Comparison of ENCODE assay signal across 1 cellular context in the genomic region with DNA sequence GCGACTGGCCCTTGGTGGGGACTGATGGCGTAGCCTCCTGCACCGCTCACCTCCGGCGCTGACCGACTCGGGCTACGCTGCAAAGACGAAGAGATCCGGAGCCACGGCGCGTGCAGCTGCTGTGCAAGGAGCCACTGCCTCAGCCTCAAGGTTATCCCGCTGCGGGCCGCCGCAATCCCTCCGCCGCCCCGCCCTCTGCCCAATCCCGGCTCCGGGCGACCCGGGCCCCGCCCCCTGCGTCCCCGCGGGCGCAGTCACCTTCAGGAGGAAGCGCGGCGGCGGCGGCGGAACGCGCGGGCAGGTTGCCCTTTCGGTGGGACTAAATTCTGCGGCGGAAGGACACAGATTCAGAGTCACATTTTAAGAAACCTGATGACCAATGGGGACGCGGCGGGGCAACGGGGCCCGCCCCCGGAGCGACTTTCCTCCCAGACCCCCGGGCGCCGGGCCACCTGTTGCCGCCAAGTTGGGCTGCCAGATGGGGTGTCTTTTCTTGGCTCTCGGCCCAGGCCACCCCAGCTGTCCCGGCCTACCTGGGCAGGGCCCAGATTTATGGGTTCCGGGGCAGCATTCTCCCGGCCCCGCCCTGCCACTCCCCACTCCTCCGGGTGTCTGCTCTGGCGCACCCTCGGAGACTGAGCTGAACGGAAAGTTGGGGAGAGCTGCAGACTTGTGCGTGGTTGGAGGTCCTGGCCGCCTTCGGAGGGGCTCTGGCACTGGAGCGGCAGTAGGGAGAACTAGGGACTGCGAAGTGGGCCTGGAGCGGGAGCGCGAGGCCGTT.
A peak's percentile ranks its signal among the peaks of the same experiment; 100 is the strongest.
TF ChIP-seq lines count a peak whose summit lies in the region.

A gene (minus strand): TSS at position 125 of the 781 bp plus-strand sequence. CDS start 12,093 bp downstream, outside the sequence.

TF ChIP-seq in K562, 482 proteins besides CTCF, POLR2A, EP300 and RAD21 (continued from another document and continues in another):
- TF ChIP-seq, protein P1, sequence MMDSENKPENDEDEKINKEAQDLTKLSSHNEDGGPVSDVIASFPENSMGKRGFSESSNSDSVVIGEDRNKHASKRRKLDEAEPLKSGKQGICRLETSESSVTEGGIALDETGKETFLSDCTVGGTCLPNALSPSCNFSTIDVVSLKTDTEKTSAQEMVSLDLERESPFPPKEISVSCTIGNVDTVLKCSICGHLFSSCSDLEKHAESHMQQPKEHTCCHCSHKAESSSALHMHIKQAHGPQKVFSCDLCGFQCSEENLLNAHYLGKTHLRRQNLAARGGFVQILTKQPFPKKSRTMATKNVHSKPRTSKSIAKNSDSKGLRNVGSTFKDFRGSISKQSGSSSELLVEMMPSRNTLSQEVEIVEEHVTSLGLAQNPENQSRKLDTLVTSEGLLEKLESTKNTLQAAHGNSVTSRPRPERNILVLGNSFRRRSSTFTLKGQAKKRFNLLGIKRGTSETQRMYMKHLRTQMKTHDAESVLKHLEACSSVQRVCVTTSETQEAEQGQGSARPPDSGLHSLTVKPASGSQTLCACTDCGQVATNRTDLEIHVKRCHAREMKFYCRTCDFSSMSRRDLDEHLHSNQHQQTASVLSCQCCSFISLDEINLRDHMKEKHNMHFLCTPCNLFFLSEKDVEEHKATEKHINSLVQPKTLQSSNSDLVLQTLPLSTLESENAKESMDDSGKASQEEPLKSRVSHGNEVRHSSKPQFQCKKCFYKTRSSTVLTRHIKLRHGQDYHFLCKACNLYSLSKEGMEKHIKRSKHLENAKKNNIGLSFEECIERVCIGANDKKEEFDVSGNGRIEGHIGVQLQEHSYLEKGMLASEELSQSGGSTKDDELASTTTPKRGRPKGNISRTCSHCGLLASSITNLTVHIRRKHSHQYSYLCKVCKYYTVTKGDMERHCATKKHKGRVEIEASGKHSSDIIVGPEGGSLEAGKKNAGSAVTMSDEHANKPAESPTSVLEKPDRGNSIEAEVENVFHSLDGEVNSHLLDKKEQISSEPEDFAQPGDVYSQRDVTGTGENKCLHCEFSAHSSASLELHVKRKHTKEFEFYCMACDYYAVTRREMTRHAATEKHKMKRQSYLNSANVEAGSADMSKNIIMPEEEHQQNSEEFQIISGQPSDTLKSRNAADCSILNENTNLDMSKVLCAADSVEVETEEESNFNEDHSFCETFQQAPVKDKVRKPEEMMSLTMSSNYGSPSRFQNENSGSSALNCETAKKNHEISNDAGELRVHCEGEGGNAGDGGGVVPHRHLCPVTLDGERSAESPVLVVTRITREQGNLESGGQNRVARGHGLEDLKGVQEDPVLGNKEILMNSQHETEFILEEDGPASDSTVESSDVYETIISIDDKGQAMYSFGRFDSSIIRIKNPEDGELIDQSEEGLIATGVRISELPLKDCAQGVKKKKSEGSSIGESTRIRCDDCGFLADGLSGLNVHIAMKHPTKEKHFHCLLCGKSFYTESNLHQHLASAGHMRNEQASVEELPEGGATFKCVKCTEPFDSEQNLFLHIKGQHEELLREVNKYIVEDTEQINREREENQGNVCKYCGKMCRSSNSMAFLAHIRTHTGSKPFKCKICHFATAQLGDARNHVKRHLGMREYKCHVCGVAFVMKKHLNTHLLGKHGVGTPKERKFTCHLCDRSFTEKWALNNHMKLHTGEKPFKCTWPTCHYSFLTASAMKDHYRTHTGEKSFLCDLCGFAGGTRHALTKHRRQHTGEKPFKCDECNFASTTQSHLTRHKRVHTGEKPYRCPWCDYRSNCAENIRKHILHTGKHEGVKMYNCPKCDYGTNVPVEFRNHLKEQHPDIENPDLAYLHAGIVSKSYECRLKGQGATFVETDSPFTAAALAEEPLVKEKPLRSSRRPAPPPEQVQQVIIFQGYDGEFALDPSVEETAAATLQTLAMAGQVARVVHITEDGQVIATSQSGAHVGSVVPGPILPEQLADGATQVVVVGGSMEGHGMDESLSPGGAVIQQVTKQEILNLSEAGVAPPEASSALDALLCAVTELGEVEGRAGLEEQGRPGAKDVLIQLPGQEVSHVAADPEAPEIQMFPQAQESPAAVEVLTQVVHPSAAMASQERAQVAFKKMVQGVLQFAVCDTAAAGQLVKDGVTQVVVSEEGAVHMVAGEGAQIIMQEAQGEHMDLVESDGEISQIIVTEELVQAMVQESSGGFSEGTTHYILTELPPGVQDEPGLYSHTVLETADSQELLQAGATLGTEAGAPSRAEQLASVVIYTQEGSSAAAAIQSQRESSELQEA (IDR thresholded peaks at IDR 0.05; ENCODE audit: low read depth), result no peak
- TF ChIP-seq LCOR (CRISPR knock-in tag; IDR thresholded peaks at IDR 0.05) (peak; percentile 90), JUN (IDR thresholded peaks at IDR 0.05; ENCODE audit: borderline replicate concordance, low read depth, low read length) (no peak), JUN (CRISPR knock-in tag; IDR thresholded peaks at IDR 0.05; ENCODE audit: borderline replicate concordance) (no peak), DMBX1 (CRISPR knock-in tag; IDR thresholded peaks at IDR 0.05; ENCODE audit: borderline replicate concordance) (no peak), NFE2 (IDR thresholded peaks at IDR 0.05; ENCODE audit: low read depth) (no peak), MAZ (CRISPR knock-in tag; conservative IDR thresholded peaks at IDR 0.05 in 1 of 2, IDR thresholded peaks at IDR 0.05 in 1 of 2) (peak; percentile 66 to 75), TRIM28 (IDR thresholded peaks at IDR 0.05) (no peak), ZNF232 (CRISPR knock-in tag; IDR thresholded peaks at IDR 0.05) (no peak), RBBP5 (IDR thresholded peaks at IDR 0.05; ENCODE audit: borderline replicate concordance, insufficient read depth, low read length, poor library complexity, severe bottlenecking) (peak; percentile 27), CEBPG (CRISPR knock-in tag; IDR thresholded peaks at IDR 0.05) (no peak), CEBPG (tag; conservative IDR thresholded peaks at IDR 0.05 in 1 of 2, IDR thresholded peaks at IDR 0.05 in 1 of 2) (no peak), SIRT6 (IDR thresholded peaks at IDR 0.05; ENCODE audit: low read depth, low read length) (no peak), STAG1 (CRISPR knock-in tag; IDR thresholded peaks at IDR 0.05; ENCODE audit: borderline replicate concordance) (no peak), ZNF764 (CRISPR knock-in tag; IDR thresholded peaks at IDR 0.05; ENCODE audit: low read depth) (no peak), NR3C1 (CRISPR knock-in tag; IDR thresholded peaks at IDR 0.05) (no peak), ZNF830 (CRISPR knock-in tag; IDR thresholded peaks at IDR 0.05) (0 out of 2 replicates have a peak, but pooled peaks have one; percentile 2), SMARCE1 (IDR thresholded peaks at IDR 0.05) (no peak), ZNF583 (CRISPR knock-in tag; IDR thresholded peaks at IDR 0.05) (no peak), ZNF778 (CRISPR knock-in tag; IDR thresholded peaks at IDR 0.05) (no peak), SIX5 (IDR thresholded peaks at IDR 0.05; ENCODE audit: borderline replicate concordance in 1 of 2, insufficient read depth in 1 of 2, low read depth in 1 of 2, low read length in 2 of 2) (no peak), ZFP36 (IDR thresholded peaks at IDR 0.05; ENCODE audit: low read depth, low read length, partially characterized antibody) (no peak), MEIS2 (IDR thresholded peaks at IDR 0.05; ENCODE audit: partially characterized antibody) (peak; percentile 82), ZNF507 (tag; conservative IDR thresholded peaks at IDR 0.05) (no peak)
- TF ChIP-seq, protein P2, sequence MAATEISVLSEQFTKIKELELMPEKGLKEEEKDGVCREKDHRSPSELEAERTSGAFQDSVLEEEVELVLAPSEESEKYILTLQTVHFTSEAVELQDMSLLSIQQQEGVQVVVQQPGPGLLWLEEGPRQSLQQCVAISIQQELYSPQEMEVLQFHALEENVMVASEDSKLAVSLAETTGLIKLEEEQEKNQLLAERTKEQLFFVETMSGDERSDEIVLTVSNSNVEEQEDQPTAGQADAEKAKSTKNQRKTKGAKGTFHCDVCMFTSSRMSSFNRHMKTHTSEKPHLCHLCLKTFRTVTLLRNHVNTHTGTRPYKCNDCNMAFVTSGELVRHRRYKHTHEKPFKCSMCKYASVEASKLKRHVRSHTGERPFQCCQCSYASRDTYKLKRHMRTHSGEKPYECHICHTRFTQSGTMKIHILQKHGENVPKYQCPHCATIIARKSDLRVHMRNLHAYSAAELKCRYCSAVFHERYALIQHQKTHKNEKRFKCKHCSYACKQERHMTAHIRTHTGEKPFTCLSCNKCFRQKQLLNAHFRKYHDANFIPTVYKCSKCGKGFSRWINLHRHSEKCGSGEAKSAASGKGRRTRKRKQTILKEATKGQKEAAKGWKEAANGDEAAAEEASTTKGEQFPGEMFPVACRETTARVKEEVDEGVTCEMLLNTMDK (IDR thresholded peaks at IDR 0.05; ENCODE audit: borderline replicate concordance, insufficient read depth, low read depth, low read length, poor library complexity, severe bottlenecking), result no peak
- TF ChIP-seq, protein P3, sequence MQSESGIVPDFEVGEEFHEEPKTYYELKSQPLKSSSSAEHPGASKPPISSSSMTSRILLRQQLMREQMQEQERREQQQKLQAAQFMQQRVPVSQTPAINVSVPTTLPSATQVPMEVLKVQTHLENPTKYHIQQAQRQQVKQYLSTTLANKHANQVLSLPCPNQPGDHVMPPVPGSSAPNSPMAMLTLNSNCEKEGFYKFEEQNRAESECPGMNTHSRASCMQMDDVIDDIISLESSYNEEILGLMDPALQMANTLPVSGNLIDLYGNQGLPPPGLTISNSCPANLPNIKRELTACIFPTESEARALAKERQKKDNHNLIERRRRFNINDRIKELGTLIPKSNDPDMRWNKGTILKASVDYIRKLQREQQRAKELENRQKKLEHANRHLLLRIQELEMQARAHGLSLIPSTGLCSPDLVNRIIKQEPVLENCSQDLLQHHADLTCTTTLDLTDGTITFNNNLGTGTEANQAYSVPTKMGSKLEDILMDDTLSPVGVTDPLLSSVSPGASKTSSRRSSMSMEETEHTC (IDR thresholded peaks at IDR 0.05), result peak; percentile 34; the same call in 1 of the 2 replicates
- TF ChIP-seq, protein P4, sequence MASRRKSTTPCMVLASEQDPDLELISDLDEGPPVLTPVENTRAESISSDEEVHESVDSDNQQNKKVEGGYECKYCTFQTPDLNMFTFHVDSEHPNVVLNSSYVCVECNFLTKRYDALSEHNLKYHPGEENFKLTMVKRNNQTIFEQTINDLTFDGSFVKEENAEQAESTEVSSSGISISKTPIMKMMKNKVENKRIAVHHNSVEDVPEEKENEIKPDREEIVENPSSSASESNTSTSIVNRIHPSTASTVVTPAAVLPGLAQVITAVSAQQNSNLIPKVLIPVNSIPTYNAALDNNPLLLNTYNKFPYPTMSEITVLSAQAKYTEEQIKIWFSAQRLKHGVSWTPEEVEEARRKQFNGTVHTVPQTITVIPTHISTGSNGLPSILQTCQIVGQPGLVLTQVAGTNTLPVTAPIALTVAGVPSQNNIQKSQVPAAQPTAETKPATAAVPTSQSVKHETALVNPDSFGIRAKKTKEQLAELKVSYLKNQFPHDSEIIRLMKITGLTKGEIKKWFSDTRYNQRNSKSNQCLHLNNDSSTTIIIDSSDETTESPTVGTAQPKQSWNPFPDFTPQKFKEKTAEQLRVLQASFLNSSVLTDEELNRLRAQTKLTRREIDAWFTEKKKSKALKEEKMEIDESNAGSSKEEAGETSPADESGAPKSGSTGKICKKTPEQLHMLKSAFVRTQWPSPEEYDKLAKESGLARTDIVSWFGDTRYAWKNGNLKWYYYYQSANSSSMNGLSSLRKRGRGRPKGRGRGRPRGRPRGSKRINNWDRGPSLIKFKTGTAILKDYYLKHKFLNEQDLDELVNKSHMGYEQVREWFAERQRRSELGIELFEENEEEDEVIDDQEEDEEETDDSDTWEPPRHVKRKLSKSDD (conservative IDR thresholded peaks at IDR 0.05; ENCODE audit: low read length), result no peak; the same call in 1 of the 2 replicates
- TF ChIP-seq, protein P5, sequence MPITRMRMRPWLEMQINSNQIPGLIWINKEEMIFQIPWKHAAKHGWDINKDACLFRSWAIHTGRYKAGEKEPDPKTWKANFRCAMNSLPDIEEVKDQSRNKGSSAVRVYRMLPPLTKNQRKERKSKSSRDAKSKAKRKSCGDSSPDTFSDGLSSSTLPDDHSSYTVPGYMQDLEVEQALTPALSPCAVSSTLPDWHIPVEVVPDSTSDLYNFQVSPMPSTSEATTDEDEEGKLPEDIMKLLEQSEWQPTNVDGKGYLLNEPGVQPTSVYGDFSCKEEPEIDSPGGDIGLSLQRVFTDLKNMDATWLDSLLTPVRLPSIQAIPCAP (CRISPR knock-in tag; IDR thresholded peaks at IDR 0.05; ENCODE audit: borderline replicate concordance), result no peak
- TF ChIP-seq, protein P6, sequence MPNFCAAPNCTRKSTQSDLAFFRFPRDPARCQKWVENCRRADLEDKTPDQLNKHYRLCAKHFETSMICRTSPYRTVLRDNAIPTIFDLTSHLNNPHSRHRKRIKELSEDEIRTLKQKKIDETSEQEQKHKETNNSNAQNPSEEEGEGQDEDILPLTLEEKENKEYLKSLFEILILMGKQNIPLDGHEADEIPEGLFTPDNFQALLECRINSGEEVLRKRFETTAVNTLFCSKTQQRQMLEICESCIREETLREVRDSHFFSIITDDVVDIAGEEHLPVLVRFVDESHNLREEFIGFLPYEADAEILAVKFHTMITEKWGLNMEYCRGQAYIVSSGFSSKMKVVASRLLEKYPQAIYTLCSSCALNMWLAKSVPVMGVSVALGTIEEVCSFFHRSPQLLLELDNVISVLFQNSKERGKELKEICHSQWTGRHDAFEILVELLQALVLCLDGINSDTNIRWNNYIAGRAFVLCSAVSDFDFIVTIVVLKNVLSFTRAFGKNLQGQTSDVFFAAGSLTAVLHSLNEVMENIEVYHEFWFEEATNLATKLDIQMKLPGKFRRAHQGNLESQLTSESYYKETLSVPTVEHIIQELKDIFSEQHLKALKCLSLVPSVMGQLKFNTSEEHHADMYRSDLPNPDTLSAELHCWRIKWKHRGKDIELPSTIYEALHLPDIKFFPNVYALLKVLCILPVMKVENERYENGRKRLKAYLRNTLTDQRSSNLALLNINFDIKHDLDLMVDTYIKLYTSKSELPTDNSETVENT (CRISPR knock-in tag; IDR thresholded peaks at IDR 0.05), result no peak
- TF ChIP-seq, protein P7, sequence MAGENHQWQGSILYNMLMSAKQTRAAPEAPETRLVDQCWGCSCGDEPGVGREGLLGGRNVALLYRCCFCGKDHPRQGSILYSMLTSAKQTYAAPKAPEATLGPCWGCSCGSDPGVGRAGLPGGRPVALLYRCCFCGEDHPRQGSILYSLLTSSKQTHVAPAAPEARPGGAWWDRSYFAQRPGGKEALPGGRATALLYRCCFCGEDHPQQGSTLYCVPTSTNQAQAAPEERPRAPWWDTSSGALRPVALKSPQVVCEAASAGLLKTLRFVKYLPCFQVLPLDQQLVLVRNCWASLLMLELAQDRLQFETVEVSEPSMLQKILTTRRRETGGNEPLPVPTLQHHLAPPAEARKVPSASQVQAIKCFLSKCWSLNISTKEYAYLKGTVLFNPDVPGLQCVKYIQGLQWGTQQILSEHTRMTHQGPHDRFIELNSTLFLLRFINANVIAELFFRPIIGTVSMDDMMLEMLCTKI (IDR thresholded peaks at IDR 0.05; ENCODE audit: partially characterized antibody), result no peak
- TF ChIP-seq, protein P8, sequence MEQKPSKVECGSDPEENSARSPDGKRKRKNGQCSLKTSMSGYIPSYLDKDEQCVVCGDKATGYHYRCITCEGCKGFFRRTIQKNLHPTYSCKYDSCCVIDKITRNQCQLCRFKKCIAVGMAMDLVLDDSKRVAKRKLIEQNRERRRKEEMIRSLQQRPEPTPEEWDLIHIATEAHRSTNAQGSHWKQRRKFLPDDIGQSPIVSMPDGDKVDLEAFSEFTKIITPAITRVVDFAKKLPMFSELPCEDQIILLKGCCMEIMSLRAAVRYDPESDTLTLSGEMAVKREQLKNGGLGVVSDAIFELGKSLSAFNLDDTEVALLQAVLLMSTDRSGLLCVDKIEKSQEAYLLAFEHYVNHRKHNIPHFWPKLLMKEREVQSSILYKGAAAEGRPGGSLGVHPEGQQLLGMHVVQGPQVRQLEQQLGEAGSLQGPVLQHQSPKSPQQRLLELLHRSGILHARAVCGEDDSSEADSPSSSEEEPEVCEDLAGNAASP (IDR thresholded peaks at IDR 0.05), result no peak
- TF ChIP-seq, protein P9, sequence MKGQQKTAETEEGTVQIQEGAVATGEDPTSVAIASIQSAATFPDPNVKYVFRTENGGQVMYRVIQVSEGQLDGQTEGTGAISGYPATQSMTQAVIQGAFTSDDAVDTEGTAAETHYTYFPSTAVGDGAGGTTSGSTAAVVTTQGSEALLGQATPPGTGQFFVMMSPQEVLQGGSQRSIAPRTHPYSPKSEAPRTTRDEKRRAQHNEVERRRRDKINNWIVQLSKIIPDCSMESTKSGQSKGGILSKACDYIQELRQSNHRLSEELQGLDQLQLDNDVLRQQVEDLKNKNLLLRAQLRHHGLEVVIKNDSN (CRISPR knock-in tag; IDR thresholded peaks at IDR 0.05), result no peak
